Comparison of ENCODE assay signal across 13 cellular contexts in genomic region chr13:113445791-113446487, GRCh38. TPM values are rescaled to one million over a fixed set of nuclear protein-coding genes. Genes with fewer than 3 reads are reported as not detected.
DNase-seq lines count a peak whose midpoint lies in the region; ATAC-seq and TF ChIP-seq lines count a peak whose summit lies in the region.
"Had no signal": no experiment of that assay in that cellular context is flagged by ENCODE, and none has a peak within 500 bp of the region (broad histone marks: within the 10 kb centered on the region; RNA-seq: fewer than 3 reads in every experiment).

No MANE protein-coding gene starts in this region.

- TF ChIP-seq POLR2A in tibial nerve (IDR thresholded peaks at IDR 0.05), result no peak

- H3K27ac ChIP-seq in tibial nerve, result no peak overlapping the region

- no peak for TF ChIP-seq EP300 in tibial nerve (IDR thresholded peaks at IDR 0.05)

- peak; percentile 23 for DNase-seq in COR-L47 (lab: John Stamatoyannopoulos, UW)
- peak in 27 of 42 donors; percentile 9 to 73 (median 46) for DNase-seq in head of caudate nucleus
- DNase-seq in T-helper 9 cell, result no peak
- DNase-seq in tibial nerve (ENCODE audit: low spot score in 2 of 2), result no peak
- no peak for DNase-seq in stimulated activated naive CD4-positive, alpha-beta T cell (lab: John Stamatoyannopoulos, UW)
- DNase-seq: activated CD4-positive, alpha-beta T cell treated with anti-CD3 and anti-CD28 coated beads for 36 hours; activated naive CD4-positive, alpha-beta T cell treated with anti-CD3 and anti-CD28 coated beads for 36 hours; Kasumi-1; NCI-H524 had no signal

- H3K4me1 ChIP-seq in tibial nerve, result peaks cover 0 to 11% (median 0%) of the 10 kb centered on the region in 4 donors

- TF ChIP-seq CTCF in tibial nerve (IDR thresholded peaks at IDR 0.05), result no peak

- no peaks in the 10 kb centered on the region for H3K27me3 ChIP-seq in tibial nerve

- H3K27ac Mint-ChIP-seq in IgD-negative memory B cell, result peak overlapping the region in 1 of 3 donors; percentile 84
- H3K27ac Mint-ChIP-seq: activated CD4-positive, alpha-beta T cell treated with anti-CD3 and anti-CD28 coated beads for 36 hours; activated naive CD4-positive, alpha-beta T cell treated with anti-CD3 and anti-CD28 coated beads for 36 hours; stimulated activated naive CD8-positive, alpha-beta T cell treated with anti-CD3 and anti-CD28 coated beads, Interleukin-15, Interleukin-2, amounts not matched to agents 100 ng/mL and 50 ng/mL, for 24 hours had no signal

- peaks cover 4% of the 10 kb centered on the region for H3K36me3 Mint-ChIP-seq in IgD-negative memory B cell

- H3K27me3 Mint-ChIP-seq in IgD-negative memory B cell, result no peaks in the 10 kb centered on the region
- H3K27me3 Mint-ChIP-seq: activated CD4-positive, alpha-beta T cell treated with anti-CD3 and anti-CD28 coated beads for 36 hours; stimulated activated naive CD8-positive, alpha-beta T cell treated with anti-CD3 and anti-CD28 coated beads, Interleukin-15, Interleukin-2, amounts not matched to agents 100 ng/mL and 50 ng/mL, for 24 hours had no signal

- 65 to 72% methylated on average over 8 to 13 of the region's 19 CpGs for WGBS in tibial nerve, 2 donors

- intact Hi-C loops in head of caudate nucleus (cut with DNase I), result no loop called here

- peak; percentile 76 for ATAC-seq in GM21447 (IDR thresholded peaks at IDR 0.05; ENCODE audit: unreplicated experiment)
- ATAC-seq in HG03565 (IDR thresholded peaks at IDR 0.05; ENCODE audit: unreplicated experiment), result no peak
- ATAC-seq: activated CD4-positive, alpha-beta T cell treated with anti-CD3 and anti-CD28 coated beads for 36 hours had no signal

- H3K9me3 ChIP-seq in tibial nerve, result no peaks in the 10 kb centered on the region

- no peak overlapping the region for H3K4me3 ChIP-seq in tibial nerve

- H3K4me3 Mint-ChIP-seq in IgD-negative memory B cell, result peak overlapping the region; percentile 29 to 91 (median 32)
- H3K4me3 Mint-ChIP-seq: activated CD4-positive, alpha-beta T cell treated with anti-CD3 and anti-CD28 coated beads for 36 hours; activated naive CD4-positive, alpha-beta T cell treated with anti-CD3 and anti-CD28 coated beads for 36 hours; stimulated activated naive CD8-positive, alpha-beta T cell treated with anti-CD3 and anti-CD28 coated beads, Interleukin-15, Interleukin-2, amounts not matched to agents 100 ng/mL and 50 ng/mL, for 24 hours had no signal

- peaks cover 13 to 28% (median 27%) of the 10 kb centered on the region in 3 donors for H3K4me1 Mint-ChIP-seq in IgD-negative memory B cell
- H3K4me1 Mint-ChIP-seq: activated CD4-positive, alpha-beta T cell treated with anti-CD3 and anti-CD28 coated beads for 36 hours had no signal

- H3K36me3 ChIP-seq in tibial nerve, result peaks cover 0 to 14% (median 0%) of the 10 kb centered on the region in 3 donors

- peaks cover 0 to 2% (median 0%) of the 10 kb centered on the region in 3 donors for H3K9me3 Mint-ChIP-seq in IgD-negative memory B cell
- H3K9me3 Mint-ChIP-seq: stimulated activated naive CD8-positive, alpha-beta T cell treated with anti-CD3 and anti-CD28 coated beads, Interleukin-15, Interleukin-2, amounts not matched to agents 100 ng/mL and 50 ng/mL, for 24 hours had no signal

RNA-seq across cellular contexts. Expression of gene ADPRHL1, which starts 7.3 kb away (rescaled TPM):
- polyA plus RNA-seq in IgD-negative memory B cell, result 0.19 TPM
- total RNA-seq in tibial nerve, result 10 to 100 TPM in 2 of 4 donors, 1 to 10 TPM in 2; 6.9 to 15.5 (median 12.6) TPM

RNA-seq across cellular contexts. Expression of gene DCUN1D2, which starts 44.6 kb away (rescaled TPM):
- polyA plus RNA-seq in IgD-negative memory B cell, result 10.2 TPM
- total RNA-seq in tibial nerve, result 10 to 100 TPM; 16.3 to 28.0 (median 21.0) TPM

Comparison
In these comparisons a context has a peak if more than half of its experiments do, and no peak if none do; other contexts are left out.
1. DNase-seq: peak in COR-L47 (single experiment) and head of caudate nucleus (27 of 42); none in T-helper 9 cell (single experiment), tibial nerve (0 of 2) and stimulated activated naive CD4-positive, alpha-beta T cell (0 of 6).